ENCODE assay signal across 15 cellular contexts in genomic region chr1:81477704-81478103, GRCh38.
DNase-seq lines count a peak whose midpoint lies in the region; TF ChIP-seq lines count a peak whose summit lies in the region.
"Had no signal": no experiment of that assay in that cellular context is flagged by ENCODE, and none has a peak within 500 bp of the region (broad histone marks: within the 10 kb centered on the region; RNA-seq: fewer than 3 reads in every experiment).

No MANE protein-coding gene starts in this region.

- no peaks in the 10 kb centered on the region for H3K9me3 Mint-ChIP-seq in progenitor cell of endocrine pancreas (ENCODE audit: low read depth)

- H3K4me1 Mint-ChIP-seq in progenitor cell of endocrine pancreas (ENCODE audit: low read depth): peaks cover 14% of the 10 kb centered on the region
- H3K4me1 Mint-ChIP-seq: activated CD4-positive, alpha-beta T cell treated with anti-CD3 and anti-CD28 coated beads for 36 hours had no signal

- no peak for TF ChIP-seq POLR2A in stomach (IDR thresholded peaks at IDR 0.05)

- H3K27ac ChIP-seq in left ventricle myocardium inferior (replicated peaks): peak overlapping the region; percentile 68
- H3K27ac ChIP-seq in stomach: peak overlapping the region in 1 of 5 donors; percentile 54
- H3K27ac ChIP-seq: neutrophil had no signal

- no peak for TF ChIP-seq EP300 in stomach (IDR thresholded peaks at IDR 0.05)

- H3K36me3 ChIP-seq in left ventricle myocardium inferior (no peaks in the 10 kb centered on the region), stomach (no peaks in the 10 kb centered on the region)
- H3K36me3 ChIP-seq: neutrophil had no signal

- no peak overlapping the region for H3K4me3 Mint-ChIP-seq in progenitor cell of endocrine pancreas (ENCODE audit: low read depth)
- H3K4me3 Mint-ChIP-seq: activated CD4-positive, alpha-beta T cell treated with anti-CD3 and anti-CD28 coated beads for 36 hours; activated naive CD8-positive, alpha-beta T cell; CD14-positive monocyte had no signal

- TF ChIP-seq CTCF in left ventricle myocardium inferior (IDR thresholded peaks at IDR 0.05; ENCODE audit: borderline replicate concordance): no peak
- TF ChIP-seq CTCF in stomach (IDR thresholded peaks at IDR 0.05): no peak
- no peak for TF ChIP-seq CTCF in progenitor cell of endocrine pancreas (IDR thresholded peaks at IDR 0.05; ENCODE audit: unreplicated experiment)

- H3K4me3 ChIP-seq in left ventricle myocardium inferior (peak overlapping the region; percentile 54), stomach (peak overlapping the region; percentile 22 to 24 (median 24))
- H3K4me3 ChIP-seq: smooth muscle cell had no signal

- H3K4me1 ChIP-seq in left ventricle myocardium inferior (peaks cover 20% of the 10 kb centered on the region), stomach (peaks cover 0 to 19% (median 15%) of the 10 kb centered on the region in 4 donors)

- no peaks in the 10 kb centered on the region for H3K27me3 Mint-ChIP-seq in progenitor cell of endocrine pancreas
- H3K27me3 Mint-ChIP-seq: activated CD4-positive, alpha-beta T cell treated with anti-CD3 and anti-CD28 coated beads for 36 hours; activated naive CD8-positive, alpha-beta T cell had no signal

- H3K9me3 ChIP-seq in left ventricle myocardium inferior (replicated peaks): no peaks in the 10 kb centered on the region
- H3K9me3 ChIP-seq in stomach: no peaks in the 10 kb centered on the region
- H3K9me3 ChIP-seq: neutrophil had no signal

- H3K27ac Mint-ChIP-seq in progenitor cell of endocrine pancreas: no peak overlapping the region
- H3K27ac Mint-ChIP-seq: activated CD4-positive, alpha-beta T cell treated with anti-CD3 and anti-CD28 coated beads for 36 hours; activated naive CD8-positive, alpha-beta T cell; CD14-positive monocyte had no signal

- H3K27me3 ChIP-seq in left ventricle myocardium inferior (ENCODE audit: low read depth): no peaks in the 10 kb centered on the region
- H3K27me3 ChIP-seq in stomach: no peaks in the 10 kb centered on the region
- H3K27me3 ChIP-seq: neutrophil had no signal

- no peaks in the 10 kb centered on the region for H3K36me3 Mint-ChIP-seq in progenitor cell of endocrine pancreas (ENCODE audit: insufficient read depth)
- H3K36me3 Mint-ChIP-seq: activated naive CD8-positive, alpha-beta T cell; CD14-positive monocyte had no signal

- 33 to 42% (median 40%) methylated on average over 5 of the region's 5 CpGs for WGBS in stomach, 5 donors

- peak; percentile 10 for DNase-seq in HT1080 (ENCODE audit: low read depth)
- peak; percentile 42 for DNase-seq in astrocyte of the hippocampus (ENCODE audit: low read depth, low spot score)
- no peak for DNase-seq in left ventricle myocardium inferior
- DNase-seq in stomach: no peak
- DNase-seq in HPDE6-E6E7 (ENCODE audit: extremely low spot score): no peak
- DNase-seq in amniotic stem cell (lab: John Stamatoyannopoulos, UW): no peak
- DNase-seq in progenitor cell of endocrine pancreas (ENCODE audit: low spot score, unreplicated experiment): no peak
- DNase-seq: activated CD4-positive, alpha-beta T cell treated with anti-CD3 and anti-CD28 coated beads for 36 hours; DND-41; NCI-H1930; NCI-H69 had no signal

- intact Hi-C loops in left ventricle myocardium inferior (cut with micrococcal nuclease) (no loop called here), stomach (cut with DNase I; ENCODE audit: low total_unique reads) (no loop called here)

Comparison
In these comparisons a context has a peak if more than half of its experiments do, and no peak if none do; other contexts are left out.
1. DNase-seq: peak in HT1080 (single experiment) and astrocyte of the hippocampus (single experiment); none in left ventricle myocardium inferior (single experiment), stomach (single experiment), HPDE6-E6E7 (single experiment), amniotic stem cell (single experiment) and progenitor cell of endocrine pancreas (single experiment).